ENCODE assay signal across 8 cellular contexts in the genomic region with DNA sequence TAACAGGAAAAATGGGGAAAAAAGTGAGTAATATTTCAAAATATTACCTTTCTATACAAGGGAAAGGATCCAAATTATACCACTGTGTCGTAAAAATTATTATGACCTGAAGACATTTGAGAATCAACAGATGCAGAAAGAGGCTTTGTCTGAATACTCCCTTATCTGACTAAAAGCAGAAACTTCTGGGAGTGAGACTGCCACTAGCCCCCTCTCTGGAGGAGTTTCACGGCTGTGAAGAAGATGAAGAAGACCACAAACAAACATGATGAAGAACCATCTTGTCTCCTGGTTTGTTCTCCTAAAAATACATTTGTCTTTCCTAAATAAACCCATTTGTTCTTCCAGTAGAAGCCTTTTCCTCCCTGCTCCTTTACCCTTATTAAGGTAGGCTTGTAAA. TPM values are rescaled to one million over a fixed set of nuclear protein-coding genes. Genes with fewer than 3 reads are reported as not detected.
"Had no signal": no experiment of that assay in that cellular context is flagged by ENCODE, and none has a peak within 500 bp of the region (broad histone marks: within the 10 kb centered on the region; RNA-seq: fewer than 3 reads in every experiment).

No MANE protein-coding gene starts in this region.

- DNase-seq: GM23248, H9, HCEC 1CT, IMR-90 had no signal

- FAIRE-seq: H1, H54, HTR-8/SVneo, K562 had no signal

- H3K27ac ChIP-seq: GM23248 had no signal

- ATAC-seq: K562 had no signal

- H3K4me3 ChIP-seq: GM23248, K562 had no signal

RNA-seq across cellular contexts. Expression of gene GUCY2D, which starts 41.0 kb away (rescaled TPM):
- total RNA-seq: IMR-90 had no signal
- polyA plus RNA-seq: GM23248, K562 had no signal
